Comparison of ENCODE assay signal across 1 cellular context in genomic region chr20:63950701-63951397, GRCh38.
A peak's percentile ranks its signal among the peaks of the same experiment; 100 is the strongest.
TF ChIP-seq lines count a peak whose summit lies in the region.

No MANE protein-coding gene starts in this region.

TF ChIP-seq in HepG2, 621 proteins besides CTCF, POLR2A, EP300 and RAD21 (continues in another document):
- TF ChIP-seq NFE2L1 (CRISPR knock-in tag; IDR thresholded peaks at IDR 0.05; ENCODE audit: borderline replicate concordance) (0 out of 2 replicates have a peak, but pooled peaks have one; percentile 69), RBFOX2 (IDR thresholded peaks at IDR 0.05; ENCODE audit: low read depth, low read length) (peak; percentile 45; the same call in 1 of the 2 replicates), NFAT5 (CRISPR knock-in tag; IDR thresholded peaks at IDR 0.05) (0 out of 2 replicates have a peak, but pooled peaks have one; percentile 11), NRL (CRISPR knock-in tag; IDR thresholded peaks at IDR 0.05; ENCODE audit: borderline replicate concordance) (0 out of 2 replicates have a peak, but pooled peaks have one; percentile 19), CCDC6 (CRISPR knock-in tag; IDR thresholded peaks at IDR 0.05) (no peak), ZNF737 (CRISPR knock-in tag; IDR thresholded peaks at IDR 0.05; ENCODE audit: borderline replicate concordance) (no peak), RFX1 (IDR thresholded peaks at IDR 0.05) (no peak), SRSF9 (IDR thresholded peaks at IDR 0.05; ENCODE audit: borderline replicate concordance, insufficient read depth, low read depth, low read length, poor library complexity, severe bottlenecking) (no peak), GTF3A (CRISPR knock-in tag; conservative IDR thresholded peaks at IDR 0.05) (no peak), GABPB1 (CRISPR knock-in tag; IDR thresholded peaks at IDR 0.05) (0 out of 2 replicates have a peak, but pooled peaks have one; percentile 3), MTA1 (CRISPR knock-in tag; IDR thresholded peaks at IDR 0.05; ENCODE audit: borderline replicate concordance) (0 out of 2 replicates have a peak, but pooled peaks have one; percentile 17), ELF4 (CRISPR knock-in tag; IDR thresholded peaks at IDR 0.05; ENCODE audit: borderline replicate concordance) (no peak), FOXA1 (IDR thresholded peaks at IDR 0.05) (no peak), FOXA1 (CRISPR knock-in tag; IDR thresholded peaks at IDR 0.05) (no peak), ZNF564 (CRISPR knock-in tag; IDR thresholded peaks at IDR 0.05) (no peak), AGO2 (optimal IDR thresholded peaks at IDR 0.05; ENCODE audit: low read depth, low read length) (no peak), GABPA (IDR thresholded peaks at IDR 0.05; ENCODE audit: low read depth, low read length) (no peak), GABPA (CRISPR knock-in tag; IDR thresholded peaks at IDR 0.05; ENCODE audit: low read depth) (no peak), LCORL (IDR thresholded peaks at IDR 0.05) (no peak), LCORL (CRISPR knock-in tag; IDR thresholded peaks at IDR 0.05) (no peak), ZNF772 (CRISPR knock-in tag; IDR thresholded peaks at IDR 0.05) (no peak), UBTF (CRISPR knock-in tag; IDR thresholded peaks at IDR 0.05) (peak; percentile 48; the same call in 1 of the 2 replicates), THYN1 (CRISPR knock-in tag; IDR thresholded peaks at IDR 0.05; ENCODE audit: borderline replicate concordance, low read depth) (no peak), ZNF674 (CRISPR knock-in tag; IDR thresholded peaks at IDR 0.05; ENCODE audit: low read depth) (0 out of 2 replicates have a peak, but pooled peaks have one; percentile 30), TBX2 (CRISPR knock-in tag; IDR thresholded peaks at IDR 0.05; ENCODE audit: borderline replicate concordance) (0 out of 2 replicates have a peak, but pooled peaks have one; percentile 9), CHD4 (IDR thresholded peaks at IDR 0.05; ENCODE audit: borderline replicate concordance, low read length) (no peak), ZNF597 (CRISPR knock-in tag; IDR thresholded peaks at IDR 0.05) (no peak), ZNF224 (CRISPR knock-in tag; IDR thresholded peaks at IDR 0.05) (0 out of 2 replicates have a peak, but pooled peaks have one; percentile 0), ZBTB39 (CRISPR knock-in tag; IDR thresholded peaks at IDR 0.05) (no peak), ZFX (CRISPR knock-in tag; IDR thresholded peaks at IDR 0.05; ENCODE audit: low read depth) (0 out of 2 replicates have a peak, but pooled peaks have one; percentile 37), ZFP36L2 (CRISPR knock-in tag; IDR thresholded peaks at IDR 0.05) (no peak), ZNF687 (CRISPR knock-in tag; IDR thresholded peaks at IDR 0.05) (0 out of 2 replicates have a peak, but pooled peaks have one; percentile 9), ZFP41 (CRISPR knock-in tag; IDR thresholded peaks at IDR 0.05; ENCODE audit: borderline replicate concordance) (peak; percentile 34; the same call in 1 of the 2 replicates), ZNF556 (CRISPR knock-in tag; IDR thresholded peaks at IDR 0.05; ENCODE audit: borderline replicate concordance) (0 out of 2 replicates have a peak, but pooled peaks have one; percentile 52), ZNF883 (CRISPR knock-in tag; IDR thresholded peaks at IDR 0.05; ENCODE audit: not compliant biosample characterization) (peak; percentile 30), CENPBD1 (CRISPR knock-in tag; IDR thresholded peaks at IDR 0.05; ENCODE audit: borderline replicate concordance, low read depth) (no peak), GRHL1 (CRISPR knock-in tag; conservative IDR thresholded peaks at IDR 0.05) (no peak), ZNF501 (CRISPR knock-in tag; IDR thresholded peaks at IDR 0.05) (0 out of 2 replicates have a peak, but pooled peaks have one; percentile 23), DZIP1 (CRISPR knock-in tag; IDR thresholded peaks at IDR 0.05) (no peak), ZNF569 (CRISPR knock-in tag; IDR thresholded peaks at IDR 0.05; ENCODE audit: borderline replicate concordance) (no peak), ZNF780A (CRISPR knock-in tag; IDR thresholded peaks at IDR 0.05) (no peak), GZF1 (CRISPR knock-in tag; IDR thresholded peaks at IDR 0.05) (no peak), ZNF121 (CRISPR knock-in tag; IDR thresholded peaks at IDR 0.05) (no peak), ZNF615 (CRISPR knock-in tag; IDR thresholded peaks at IDR 0.05; ENCODE audit: borderline replicate concordance) (no peak)
